ENCODE assay signal across 22 cellular contexts in the genomic region with DNA sequence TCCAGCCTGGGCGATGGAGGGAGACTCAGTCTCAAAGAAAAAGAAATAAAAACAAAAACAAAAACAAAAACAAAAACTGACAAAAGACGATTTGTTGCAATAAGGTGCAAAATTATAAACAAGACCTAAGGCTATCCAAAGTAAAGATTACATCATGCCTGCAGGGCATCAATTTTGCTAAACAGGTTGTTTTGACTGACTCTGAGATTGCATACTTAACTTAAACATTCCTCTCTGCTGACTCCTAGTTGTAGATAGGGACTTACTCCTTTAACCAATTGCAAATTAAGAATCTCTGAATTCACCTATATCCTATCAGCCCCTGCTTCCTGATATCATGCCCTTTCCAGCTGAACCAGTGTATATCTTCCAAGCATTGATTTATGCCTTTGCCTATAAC.
"Had no signal": no experiment of that assay in that cellular context is flagged by ENCODE, and none has a peak within 500 bp of the region (broad histone marks: within the 10 kb centered on the region; RNA-seq: fewer than 3 reads in every experiment).

No MANE protein-coding gene starts in this region.

- H3K9me3 ChIP-seq: MG63 had no signal

- FAIRE-seq: astrocyte, RCC 7860 had no signal

- H3K27ac ChIP-seq: cardiac muscle cell, KMS-11 had no signal

- H3K4me3 ChIP-seq: cardiac muscle cell, MG63 had no signal

- ATAC-seq: activated CD4-positive, CD25-positive, alpha-beta regulatory T cell treated with anti-CD3 and anti-CD28 coated beads, Interleukin-2, amount 50 U/mL, for 24 hours; activated CD8-positive, alpha-beta T cell treated with anti-CD3 and anti-CD28 coated beads for 36 hours had no signal

- H3K4me2 ChIP-seq: KMS-11 had no signal

- H3K36me3 ChIP-seq: cardiac muscle cell, MG63 had no signal

- H3K27me3 ChIP-seq: cardiac muscle cell, MG63 had no signal

- H3K9ac ChIP-seq: KMS-11 had no signal

- DNase-seq: activated CD4-positive, alpha-beta T cell treated with anti-CD3 and anti-CD28 coated beads for 4 hours; activated CD8-positive, alpha-beta memory T cell treated with anti-CD3 and anti-CD28 coated beads, Interleukin-2, amount 50 U/mL, for 4 hours; activated CD8-positive, alpha-beta T cell treated with anti-CD3 and anti-CD28 coated beads for 36 hours; activated T-cell treated with anti-CD3 and anti-CD28 coated beads, Interleukin-2, amount 50 U/mL, for 1 hour; amniotic stem cell; MG63; MV-4-11; NCI-H1092 treated with DMSO at 0.1 percent for 48 hours; NCI-H1417 treated with DMSO at 0.1 percent for 48 hours; NCI-H1694; NCI-H2029; NCI-H2107; NCI-H510A treated with DMSO at 0.1 percent for 48 hours; NCI-H69; NK-92 treated with Interleukin-12 subunit alpha and Interleukin-12 subunit beta, amount 100 ng/mL, for 24 hours; OCI-M1; SHP77 treated with DMSO at 0.1 percent for 48 hours had no signal
